1 cellular context compared by ENCODE assay signal in genomic region chr11:14229472-14229871, GRCh38.
TF ChIP-seq lines count a peak whose summit lies in the region.

No MANE protein-coding gene starts in this region.

TF ChIP-seq in GM23338, 12 proteins besides CTCF, POLR2A, EP300 and RAD21 (continued from another document):
- TF ChIP-seq ZNF462 (CRISPR knock-in tag; IDR thresholded peaks at IDR 0.05), result no peak
- TF ChIP-seq ZNF331 (CRISPR knock-in tag; IDR thresholded peaks at IDR 0.05; ENCODE audit: low read depth), result no peak
- TF ChIP-seq CREB1 (CRISPR knock-in tag; IDR thresholded peaks at IDR 0.05; ENCODE audit: low read depth), result no peak
- TF ChIP-seq STAT1 (IDR thresholded peaks at IDR 0.05; ENCODE audit: unreplicated experiment), result no peak
- no peak for TF ChIP-seq NANOG (IDR thresholded peaks at IDR 0.05; ENCODE audit: borderline replicate concordance)
- TF ChIP-seq ZNF114 (CRISPR knock-in tag; IDR thresholded peaks at IDR 0.05), result no peak
- no peak for TF ChIP-seq POLR2AphosphoS5 (IDR thresholded peaks at IDR 0.05; ENCODE audit: low read depth)
- no peak for TF ChIP-seq REST (IDR thresholded peaks at IDR 0.05; ENCODE audit: unreplicated experiment)
- no peak for TF ChIP-seq JUNB (IDR thresholded peaks at IDR 0.05; ENCODE audit: unreplicated experiment)
